In the genomic region with DNA sequence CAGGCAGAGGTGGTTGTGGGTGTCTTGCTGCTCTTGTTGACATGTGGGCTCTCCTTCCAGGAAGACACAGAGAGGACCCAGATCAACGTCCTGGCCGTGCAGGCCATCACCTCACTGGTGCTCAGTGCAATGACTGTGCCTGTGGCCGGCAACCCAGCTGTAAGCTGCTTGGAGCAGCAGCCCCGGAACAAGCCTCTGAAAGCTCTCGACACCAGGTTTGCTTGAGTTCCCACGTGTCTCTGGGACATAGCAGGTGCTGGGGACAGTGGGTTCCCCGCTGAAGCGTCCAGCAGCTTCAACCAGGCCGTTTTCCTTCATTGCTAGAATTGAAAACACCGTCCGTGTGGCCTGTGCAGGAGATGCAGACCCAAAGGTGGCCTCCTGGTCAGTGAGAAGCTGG, we compare ENCODE assay signal across 16 cellular contexts.
"Had no signal": no experiment of that assay in that cellular context is flagged by ENCODE, and none has a peak within 500 bp of the region (broad histone marks: within the 10 kb centered on the region; RNA-seq: fewer than 3 reads in every experiment).

No MANE protein-coding gene starts in this region.

- H3K4me1 ChIP-seq: foreskin keratinocyte, pancreas had no signal

- H3K4me3 Mint-ChIP-seq: natural killer cell treated with Interleukin-12 subunit alpha and Interleukin-12 subunit beta and Interleukin-15 and Interleukin-18, amount 100 ng/mL, for 72 hours had no signal

- H3K27ac ChIP-seq: foreskin keratinocyte, left lung, neutrophil, pancreas, WERI-Rb-1 had no signal

- H3K9me3 Mint-ChIP-seq: natural killer cell treated with Interleukin-12 subunit alpha and Interleukin-12 subunit beta and Interleukin-15 and Interleukin-18, amount 100 ng/mL, for 72 hours had no signal

- DNase-seq: activated CD4-positive, CD25-positive, alpha-beta regulatory T cell treated with anti-CD3 and anti-CD28 coated beads, Interleukin-2, amount 50 U/mL, for 72 hours; activated naive CD4-positive, alpha-beta T cell treated with Interleukin-2 at 50 U/mL for 16 hours; activated T-cell treated with anti-CD3 and anti-CD28 coated beads, Interleukin-2, amount 50 U/mL, for 48 hours; amygdala; effector CD4-positive, alpha-beta T cell; foreskin keratinocyte; midbrain; stimulated activated CD4-positive, alpha-beta T cell treated with anti-CD3 and anti-CD28 coated beads, Interleukin-4, amount 100 ng/mL, for 24 hours; stimulated activated naive CD8-positive, alpha-beta T cell treated with anti-CD3 and anti-CD28 coated beads, Interleukin-15, Interleukin-2, amounts not matched to agents 100 U/mL and 50 U/mL, for 24 hours; T-helper 1 cell; WERI-Rb-1 had no signal

- H3K27me3 Mint-ChIP-seq: natural killer cell treated with Interleukin-12 subunit alpha and Interleukin-12 subunit beta and Interleukin-15 and Interleukin-18, amount 100 ng/mL, for 72 hours had no signal

- H3K27me3 ChIP-seq: foreskin keratinocyte, left lung, neutrophil, pancreas had no signal

- FAIRE-seq: pancreas, TTC549 had no signal

- ATAC-seq: foreskin keratinocyte; left lung; natural killer cell treated with Interleukin-12 subunit alpha and Interleukin-12 subunit beta and Interleukin-15 and Interleukin-18, amount 100 ng/mL, for 72 hours; pancreas; stimulated activated naive CD8-positive, alpha-beta T cell treated with anti-CD3 and anti-CD28 coated beads, Interleukin-15, Interleukin-2, amounts not matched to agents 100 U/mL and 50 U/mL, for 24 hours had no signal

- H3K9me3 ChIP-seq: left lung, neutrophil, pancreas had no signal

- H3K4me3 ChIP-seq: left lung, pancreas had no signal
